Comparison of ENCODE assay signal across 23 cellular contexts in genomic region chr5:167949435-167949834, GRCh38.
DNase-seq lines count a peak whose midpoint lies in the region; ATAC-seq, FAIRE-seq and TF ChIP-seq lines count a peak whose summit lies in the region.
"Had no signal": no experiment of that assay in that cellular context is flagged by ENCODE, and none has a peak within 500 bp of the region (broad histone marks: within the 10 kb centered on the region; RNA-seq: fewer than 3 reads in every experiment).

No MANE protein-coding gene starts in this region.

- H3K4me3 ChIP-seq in left ventricle myocardium inferior (no peak overlapping the region), Loucy (ENCODE audit: low read length, poor library complexity, severe bottlenecking) (no peak overlapping the region), keratinocyte (ENCODE audit: control insufficient read depth in 2 of 3, extremely low read depth in 1 of 3, insufficient read depth in 2 of 3, low read depth in 1 of 3, low read length in 3 of 3) (no peak overlapping the region)
- H3K4me3 ChIP-seq: A549, GM12878, SJCRH30 had no signal

- H3K9ac ChIP-seq in Loucy (ENCODE audit: low read depth, low read length, poor library complexity, severe bottlenecking) (no peak overlapping the region), keratinocyte (ENCODE audit: control insufficient read depth, extremely low read depth, insufficient read depth, low read length) (no peak overlapping the region)

- H3K27ac ChIP-seq in left ventricle myocardium inferior (replicated peaks) (peak overlapping the region; percentile 92), keratinocyte (ENCODE audit: control insufficient read depth, insufficient read depth, low read length) (no peak overlapping the region)
- H3K27ac ChIP-seq: A549, SJCRH30 had no signal

- intact Hi-C loops in left ventricle myocardium inferior (cut with micrococcal nuclease), result no loop called here
- intact Hi-C loops in Right ventricle myocardium inferior (cut with DNase I), result loop anchor here (5.0 kb wide), 2 partner anchors 48 to 123 kb away; no protein-coding TSS in a partner anchor

- ATAC-seq in Right ventricle myocardium inferior, result no peak
- ATAC-seq in GM19467 (IDR thresholded peaks at IDR 0.05; ENCODE audit: unreplicated experiment), result no peak
- ATAC-seq: A549, GM12878, HepG2, PC-3 had no signal

- H3K79me2 ChIP-seq in Loucy (ENCODE audit: insufficient read depth, low read length) (no peaks in the 10 kb centered on the region), keratinocyte (ENCODE audit: control insufficient read depth, insufficient read depth, low read length) (peaks cover 84% of the 10 kb centered on the region)

- H3K9me3 ChIP-seq in left ventricle myocardium inferior (replicated peaks), result no peaks in the 10 kb centered on the region
- no peaks in the 10 kb centered on the region for H3K9me3 ChIP-seq in Loucy (ENCODE audit: insufficient read depth, low read depth, low read length)
- H3K9me3 ChIP-seq in keratinocyte (ENCODE audit: control insufficient read depth, low read depth, low read length), result no peaks in the 10 kb centered on the region
- H3K9me3 ChIP-seq: A549, Caco-2, SJCRH30 had no signal

- H3K27me3 ChIP-seq in left ventricle myocardium inferior (ENCODE audit: low read depth) (no peaks in the 10 kb centered on the region), Loucy (ENCODE audit: insufficient read depth, low read length, poor library complexity, severe bottlenecking) (no peaks in the 10 kb centered on the region), keratinocyte (ENCODE audit: control insufficient read depth, extremely low read depth, insufficient read depth, low read length) (no peaks in the 10 kb centered on the region)
- H3K27me3 ChIP-seq: SJCRH30 had no signal

- H4K20me1 ChIP-seq in Loucy (ENCODE audit: insufficient read depth, low read length, poor library complexity, severe bottlenecking) (no peaks in the 10 kb centered on the region), keratinocyte (ENCODE audit: control insufficient read depth, extremely low read depth, insufficient read depth, low read length) (peaks cover 4% of the 10 kb centered on the region)

- H3K36me3 ChIP-seq in left ventricle myocardium inferior (peaks cover 5% of the 10 kb centered on the region), Loucy (ENCODE audit: insufficient read depth, low read length) (no peaks in the 10 kb centered on the region), keratinocyte (ENCODE audit: control insufficient read depth in 2 of 2, extremely low read depth in 1 of 2, insufficient read depth in 2 of 2, low read length in 2 of 2) (peaks cover 6 to 18% of the 10 kb centered on the region in 2 experiments)
- H3K36me3 ChIP-seq: SJCRH30 had no signal

- peaks cover 3% of the 10 kb centered on the region; the same call in 1 of the 2 replicates for H3F3A ChIP-seq in Loucy (ENCODE audit: low read depth)

- H3K4me2 ChIP-seq in Loucy (ENCODE audit: low read depth, low read length, poor library complexity, severe bottlenecking) (peak overlapping the region; percentile 72), keratinocyte (ENCODE audit: control insufficient read depth, extremely low read depth, insufficient read depth, low read depth, low read length) (peak overlapping the region; percentile 43)
- H3K4me2 ChIP-seq: A549 had no signal

- DNase-seq in left ventricle myocardium inferior (no peak), Right ventricle myocardium inferior (ENCODE audit: missing footprints) (no peak), keratinocyte (ENCODE audit: low read depth, low spot score) (no peak), NCI-H146 treated with DMSO at 0.1 percent for 48 hours (lab: John Stamatoyannopoulos, UW; ENCODE audit: unreplicated experiment) (no peak), hypothalamus (lab: John Stamatoyannopoulos, UW) (no peak), SHP77 treated with DMSO at 0.1 percent for 48 hours (lab: John Stamatoyannopoulos, UW) (no peak)
- DNase-seq: Caco-2; CD4-positive, alpha-beta T cell; GF-D8; KG1; NCI-H1417 treated with DMSO at 0.1 percent for 48 hours; NCI-H1930; NCI-H345; NCI-H524 treated with DMSO at 0.1 percent for 48 hours; PC-3; RPMI8226 had no signal

- no peaks in the 10 kb centered on the region for H3K9me2 ChIP-seq in Loucy (replicated peaks; ENCODE audit: low read depth, low read length)

- no peak overlapping the region for H2AFZ ChIP-seq in Loucy (ENCODE audit: low read length)
- H2AFZ ChIP-seq in keratinocyte (ENCODE audit: control insufficient read depth, low read length), result no peak overlapping the region

- H3K4me1 ChIP-seq in left ventricle myocardium inferior (peaks cover 92% of the 10 kb centered on the region), Loucy (ENCODE audit: insufficient read depth, low read length, poor library complexity, severe bottlenecking) (peaks cover 37% of the 10 kb centered on the region), keratinocyte (ENCODE audit: control insufficient read depth, extremely low read depth, insufficient read depth, low read length) (peaks cover 30% of the 10 kb centered on the region)
- H3K4me1 ChIP-seq: A549 had no signal

- no peak for FAIRE-seq in keratinocyte (lab: Jason Lieb, UNC)
- FAIRE-seq: A549, GM12878, H54, HepG2 had no signal

- TF ChIP-seq CTCF in left ventricle myocardium inferior (IDR thresholded peaks at IDR 0.05; ENCODE audit: borderline replicate concordance), result no peak
- no peak for TF ChIP-seq CTCF in Loucy (conservative IDR thresholded peaks at IDR 0.05; ENCODE audit: low read length)
- TF ChIP-seq CTCF in keratinocyte (optimal IDR thresholded peaks at IDR 0.05 in 1 of 3, IDR thresholded peaks at IDR 0.05 in 1 of 3, conservative IDR thresholded peaks at IDR 0.05 in 1 of 3; ENCODE audit: extremely low read depth in 1 of 3, insufficient read depth in 2 of 3, low read length in 3 of 3), result no peak

- dilution Hi-C loops in keratinocyte (cut with MboI; ENCODE audit: extremely low pct_ligation_motif_present, low sequenced_read_pairs), result no loop called here

- no peaks in the 10 kb centered on the region for H3K9me1 ChIP-seq in keratinocyte (ENCODE audit: control insufficient read depth, extremely low read depth, insufficient read depth, low read length)
